In genomic region chrX:78658851-78659744, GRCh38 we compare ENCODE assay signal across 10 cellular contexts. TPM values are rescaled to one million over a fixed set of nuclear protein-coding genes. Genes with fewer than 3 reads are reported as not detected.
DNase-seq lines count a peak whose midpoint lies in the region; ATAC-seq and TF ChIP-seq lines count a peak whose summit lies in the region.
"Had no signal": no experiment of that assay in that cellular context is flagged by ENCODE, and none has a peak within 500 bp of the region (broad histone marks: within the 10 kb centered on the region; RNA-seq: fewer than 3 reads in every experiment).

Gene RTL3 (minus strand): TSS chrX:78659328. CDS start chrX:78658420, 908 bp downstream.

- H3K9ac ChIP-seq in DND-41 (ENCODE audit: low read depth, low read length): no peak within 1 kb of the TSS

- no peaks in the 10 kb centered on the region for H4K20me1 ChIP-seq in DND-41 (ENCODE audit: insufficient read depth, low read length)

- DNase-seq in DND-41 (no peak), astrocyte of the spinal cord (ENCODE audit: low read depth, low spot score) (peak; percentile 88), myocyte (ENCODE audit: low read depth) (peak; percentile 87), 8988T (no peak)
- DNase-seq: transverse colon had no signal

- no peaks in the 10 kb centered on the region for H3K79me2 ChIP-seq in DND-41 (ENCODE audit: insufficient read depth, low read length)

- H3K4me1 ChIP-seq in DND-41 (ENCODE audit: insufficient read depth, low read length): peaks cover 34% of the 10 kb centered on the region
- H3K4me1 ChIP-seq: transverse colon had no signal

- no peaks in the 10 kb centered on the region for H3K9me3 ChIP-seq in DND-41 (ENCODE audit: insufficient read depth, low read length, severe bottlenecking)
- H3K9me3 ChIP-seq: transverse colon had no signal

- no peak within 1 kb of the TSS for H3K4me2 ChIP-seq in DND-41 (ENCODE audit: insufficient read depth, low read length)

- TF ChIP-seq CTCF in DND-41 (IDR thresholded peaks at IDR 0.05; ENCODE audit: borderline replicate concordance, extremely low read depth, low read length, poor library complexity, severe bottlenecking) (no peak), astrocyte of the spinal cord (IDR thresholded peaks at IDR 0.05; ENCODE audit: low read depth, low read length) (no peak)

- in situ Hi-C loops in astrocyte of the spinal cord (cut with HindIII; ENCODE audit: low sequenced_read_pairs): no loop called here

- H3K4me3 ChIP-seq in DND-41 (ENCODE audit: low read depth in 1 of 2, low read length in 2 of 2) (no peak within 1 kb of the TSS), astrocyte of the spinal cord (ENCODE audit: low read depth, low read length) (no peak within 1 kb of the TSS)
- H3K4me3 ChIP-seq: skin epidermis, transverse colon had no signal

- peak within 1 kb of the TSS; percentile 56; the same call in 1 of the 2 replicates for H3K27ac ChIP-seq in DND-41 (ENCODE audit: low read length)
- H3K27ac ChIP-seq: transverse colon had no signal

- ATAC-seq in DND-41 (ENCODE audit: insufficient read depth, low read depth) (peak; percentile 82), HG02973 (IDR thresholded peaks at IDR 0.05; ENCODE audit: unreplicated experiment) (peak; percentile 45), HG03039 (IDR thresholded peaks at IDR 0.05; ENCODE audit: unreplicated experiment) (no peak), GM19452 (IDR thresholded peaks at IDR 0.05; ENCODE audit: unreplicated experiment) (no peak), GM21447 (IDR thresholded peaks at IDR 0.05; ENCODE audit: unreplicated experiment) (no peak)

- H2AFZ ChIP-seq in DND-41 (ENCODE audit: low read depth, low read length): 0 out of 2 replicates have a peak within 1 kb of the TSS, but pooled peaks have one; percentile 26

- no peaks in the 10 kb centered on the region for H3K36me3 ChIP-seq in DND-41 (ENCODE audit: insufficient read depth, low read length)
- H3K36me3 ChIP-seq: transverse colon had no signal

- no peaks in the 10 kb centered on the region for H3K27me3 ChIP-seq in DND-41 (ENCODE audit: insufficient read depth, low read length, poor library complexity)
- H3K27me3 ChIP-seq: transverse colon had no signal

RNA-seq across cellular contexts. Expression of gene RTL3, which starts in this region (rescaled TPM):
- total RNA-seq in myocyte: 0.40 and 1.3 TPM in 2 replicates
- polyA plus RNA-seq in myocyte (2012): 0.14 TPM

Comparison
In these comparisons a context has a peak if more than half of its experiments do, and no peak if none do; other contexts are left out.
1. ATAC-seq: peak in DND-41 (single experiment) and HG02973 (single experiment); none in HG03039 (single experiment), GM19452 (single experiment) and GM21447 (single experiment).
2. DNase-seq: peak in astrocyte of the spinal cord (single experiment) and myocyte (single experiment); none in DND-41 (single experiment) and 8988T (single experiment).